1 cellular context compared by ENCODE assay signal in genomic region chr18:62374410-62374965, GRCh38.
TF ChIP-seq lines count a peak whose summit lies in the region.

No MANE protein-coding gene starts in this region.

TF ChIP-seq in WTC11, 78 proteins besides CTCF, POLR2A, EP300 and RAD21 (continued from another document):
- no peak for TF ChIP-seq AFF4 (CRISPR knock-in tag; IDR thresholded peaks at IDR 0.05; ENCODE audit: borderline replicate concordance)
- TF ChIP-seq RORB (CRISPR knock-in tag; IDR thresholded peaks at IDR 0.05) = no peak
- TF ChIP-seq RELA (CRISPR knock-in tag; IDR thresholded peaks at IDR 0.05; ENCODE audit: borderline replicate concordance) = no peak
